23 cellular contexts compared by ENCODE assay signal in genomic region chr17:70270554-70270953, GRCh38.
DNase-seq lines count a peak whose midpoint lies in the region; ATAC-seq, FAIRE-seq and TF ChIP-seq lines count a peak whose summit lies in the region.
"Had no signal": no experiment of that assay in that cellular context is flagged by ENCODE, and none has a peak within 500 bp of the region (broad histone marks: within the 10 kb centered on the region; RNA-seq: fewer than 3 reads in every experiment).

No MANE protein-coding gene starts in this region.

- no peak overlapping the region for H3K9ac ChIP-seq in endothelial cell of umbilical vein (replicated peaks; ENCODE audit: extremely low read depth, insufficient read depth, low read length)

- BruUV-seq in endothelial cell of umbilical vein (replicated peaks; lab: Mats Ljungman, UMichigan): no TSS peak
- no TSS peak for BruUV-seq in OCI-LY7 (replicated peaks; lab: Mats Ljungman, UMichigan)

- dilution Hi-C loops in endothelial cell of umbilical vein (cut with MboI; ENCODE audit: extremely low pct_ligation_motif_present, low sequenced_read_pairs): no loop called here

- POLR2A ChIA-PET in endothelial cell of umbilical vein (lab: Charles Lee): no interaction called here
- POLR2A ChIA-PET in OCI-LY7 (lab: Charles Lee): no interaction called here

- H3K27ac Mint-ChIP-seq in osteocyte (ENCODE audit: unreplicated experiment): no peak overlapping the region
- H3K27ac Mint-ChIP-seq: CD4-positive, CD25-positive, alpha-beta regulatory T cell had no signal

- intact Hi-C loops in endothelial cell of umbilical vein (cut with micrococcal nuclease) (no loop called here), OCI-LY7 (cut with micrococcal nuclease; ENCODE audit: unreplicated experiment) (no loop called here)

- CTCF ChIA-PET in endothelial cell of umbilical vein (lab: Charles Lee) (interaction anchor here (0.9 to 1.5 kb wide), 2 partner anchors 10 to 50 kb away, joined by 3 read pairs; no protein-coding TSS in a partner anchor), OCI-LY7 (lab: Charles Lee; ENCODE audit: unreplicated experiment) (no interaction called here)

- H3K27ac ChIP-seq in WERI-Rb-1 (peak overlapping the region; percentile 30; the same call in 1 of the 2 replicates), endothelial cell of umbilical vein (ENCODE audit: insufficient read depth, low read depth, low read length) (no peak overlapping the region), OCI-LY7 (ENCODE audit: low read depth, low read length, poor library complexity, severe bottlenecking) (no peak overlapping the region), gastroesophageal sphincter (no peak overlapping the region)
- H3K27ac ChIP-seq: HL-60, SJSA1 had no signal

- no peaks in the 10 kb centered on the region for H3K9me2 ChIP-seq in OCI-LY7 (ENCODE audit: insufficient read depth, low read length)

- no peak for TF ChIP-seq CTCF in WERI-Rb-1 (IDR thresholded peaks at IDR 0.05; ENCODE audit: low read depth, low read length)
- TF ChIP-seq CTCF in endothelial cell of umbilical vein (IDR thresholded peaks at IDR 0.05; ENCODE audit: extremely low read depth in 1 of 2, insufficient read depth in 1 of 2, low read depth in 1 of 2, low read length in 2 of 2): no peak
- TF ChIP-seq CTCF in osteocyte (IDR thresholded peaks at IDR 0.05): no peak
- TF ChIP-seq CTCF in OCI-LY7 (conservative IDR thresholded peaks at IDR 0.05; ENCODE audit: low read length): no peak
- TF ChIP-seq CTCF in gastroesophageal sphincter (IDR thresholded peaks at IDR 0.05): no peak

- H4K20me1 ChIP-seq in endothelial cell of umbilical vein (replicated peaks; ENCODE audit: control insufficient read depth, extremely low read depth, insufficient read depth, low read length): no peaks in the 10 kb centered on the region
- no peaks in the 10 kb centered on the region for H4K20me1 ChIP-seq in OCI-LY7 (ENCODE audit: insufficient read depth, low read length)

- H3K79me2 ChIP-seq in endothelial cell of umbilical vein (ENCODE audit: control insufficient read depth, insufficient read depth, low read length): no peaks in the 10 kb centered on the region
- no peaks in the 10 kb centered on the region for H3K79me2 ChIP-seq in OCI-LY7 (ENCODE audit: insufficient read depth, low read depth, low read length)

- H3K4me2 ChIP-seq in endothelial cell of umbilical vein (ENCODE audit: insufficient read depth, low read length) (no peak overlapping the region), OCI-LY7 (ENCODE audit: low read length) (no peak overlapping the region)

- WGBS in gastroesophageal sphincter (ENCODE audit: low coverage in 1 of 2), 2 donors: 69 to 78% methylated on average over 7 of the region's 7 CpGs

- no peaks in the 10 kb centered on the region for H3K36me3 Mint-ChIP-seq in osteocyte (ENCODE audit: unreplicated experiment)
- H3K36me3 Mint-ChIP-seq: CD4-positive, CD25-positive, alpha-beta regulatory T cell had no signal

- no peaks in the 10 kb centered on the region for H3K4me1 Mint-ChIP-seq in osteocyte (ENCODE audit: unreplicated experiment)
- H3K4me1 Mint-ChIP-seq: CD4-positive, CD25-positive, alpha-beta regulatory T cell had no signal

- H3K4me3 ChIP-seq in WERI-Rb-1 (ENCODE audit: low read depth, low read length): no peak overlapping the region
- H3K4me3 ChIP-seq in endothelial cell of umbilical vein (replicated peaks in 1 of 3; ENCODE audit: insufficient read depth in 1 of 3, low read depth in 1 of 3, low read length in 3 of 3): no peak overlapping the region
- H3K4me3 ChIP-seq in OCI-LY7 (ENCODE audit: low read depth, low read length, poor library complexity, severe bottlenecking): no peak overlapping the region
- no peak overlapping the region for H3K4me3 ChIP-seq in gastroesophageal sphincter
- H3K4me3 ChIP-seq: HAP-1, K562, SJSA1 had no signal

- H2AFZ ChIP-seq in endothelial cell of umbilical vein (ENCODE audit: low read depth, low read length): no peak overlapping the region
- H2AFZ ChIP-seq in OCI-LY7 (ENCODE audit: low read length): no peak overlapping the region

- H3K4me3 Mint-ChIP-seq in osteocyte (ENCODE audit: unreplicated experiment): no peak overlapping the region
- H3K4me3 Mint-ChIP-seq: CD4-positive, CD25-positive, alpha-beta regulatory T cell had no signal

- no peak for ATAC-seq in gastroesophageal sphincter
- ATAC-seq: HepG2, K562, Panc1 had no signal

- no peaks in the 10 kb centered on the region for H3K27me3 Mint-ChIP-seq in osteocyte (ENCODE audit: unreplicated experiment)
- H3K27me3 Mint-ChIP-seq: CD4-positive, CD25-positive, alpha-beta regulatory T cell had no signal

- H3K9me3 ChIP-seq in WERI-Rb-1 (ENCODE audit: severe bottlenecking): no peaks in the 10 kb centered on the region
- no peaks in the 10 kb centered on the region for H3K9me3 ChIP-seq in endothelial cell of umbilical vein (replicated peaks; ENCODE audit: control insufficient read depth, insufficient read depth, low read length)
- H3K9me3 ChIP-seq in OCI-LY7 (ENCODE audit: low read length): no peaks in the 10 kb centered on the region
- H3K9me3 ChIP-seq in gastroesophageal sphincter: no peaks in the 10 kb centered on the region
- H3K9me3 ChIP-seq: HAP-1, SJSA1 had no signal

- H3K36me3 ChIP-seq in WERI-Rb-1: no peaks in the 10 kb centered on the region
- no peaks in the 10 kb centered on the region for H3K36me3 ChIP-seq in endothelial cell of umbilical vein (ENCODE audit: control insufficient read depth in 2 of 2, extremely low read depth in 1 of 2, insufficient read depth in 2 of 2, low read length in 2 of 2)
- no peaks in the 10 kb centered on the region for H3K36me3 ChIP-seq in OCI-LY7 (ENCODE audit: insufficient read depth, low read length)
- no peaks in the 10 kb centered on the region for H3K36me3 ChIP-seq in gastroesophageal sphincter
- H3K36me3 ChIP-seq: HAP-1, SJSA1 had no signal

- H3K27me3 ChIP-seq in WERI-Rb-1 (ENCODE audit: insufficient read depth, low read depth, severe bottlenecking): no peaks in the 10 kb centered on the region
- no peaks in the 10 kb centered on the region for H3K27me3 ChIP-seq in endothelial cell of umbilical vein (ENCODE audit: control insufficient read depth in 2 of 2, insufficient read depth in 2 of 2, low read length in 2 of 2)
- no peaks in the 10 kb centered on the region for H3K27me3 ChIP-seq in gastroesophageal sphincter
- H3K27me3 ChIP-seq: SJSA1 had no signal

- no peak for TF ChIP-seq EP300 in gastroesophageal sphincter (IDR thresholded peaks at IDR 0.05)

- H3K4me1 ChIP-seq in endothelial cell of umbilical vein (ENCODE audit: control insufficient read depth, extremely low read depth, insufficient read depth, low read length): no peaks in the 10 kb centered on the region
- no peaks in the 10 kb centered on the region for H3K4me1 ChIP-seq in OCI-LY7 (ENCODE audit: insufficient read depth, low read length, poor library complexity, severe bottlenecking)
- no peaks in the 10 kb centered on the region for H3K4me1 ChIP-seq in gastroesophageal sphincter
- H3K4me1 ChIP-seq: HAP-1, SJSA1 had no signal

- no peaks in the 10 kb centered on the region for H3K9me1 ChIP-seq in endothelial cell of umbilical vein (replicated peaks; ENCODE audit: control insufficient read depth, extremely low read depth, insufficient read depth, low read length)

- no peak for FAIRE-seq in endothelial cell of umbilical vein (lab: Jason Lieb, UNC)
- FAIRE-seq: GM19239, HepG2, K562 had no signal

- DNase-seq in WERI-Rb-1 (no peak), endothelial cell of umbilical vein (ENCODE audit: low read depth, low spot score) (peak; percentile 55), kidney tubule cell (ENCODE audit: low spot score) (peak; percentile 70), renal cortical epithelial cell (ENCODE audit: low read depth) (peak; percentile 35), osteocyte (ENCODE audit: extremely low spot score, unreplicated experiment) (no peak), OCI-LY7 (ENCODE audit: low spot score) (no peak)
- DNase-seq: CD4-positive, CD25-positive, alpha-beta regulatory T cell; DMS79; MM.1S; NCI-H1048; NCI-H1417 treated with DMSO at 0.1 percent for 48 hours; NCI-H187; NCI-H2107; NCI-H69; NK-92 treated with Interleukin-12 subunit alpha and Interleukin-12 subunit beta, amount 100 ng/mL, for 24 hours had no signal

- TF ChIP-seq POLR2A in endothelial cell of umbilical vein (IDR thresholded peaks at IDR 0.05; ENCODE audit: low read depth, low read length) (no peak), gastroesophageal sphincter (IDR thresholded peaks at IDR 0.05) (no peak)

- no peaks in the 10 kb centered on the region for H3K9me3 Mint-ChIP-seq in osteocyte (ENCODE audit: unreplicated experiment)

TF ChIP-seq in endothelial cell of umbilical vein, 7 proteins besides CTCF, POLR2A, EP300 and RAD21:
- TF ChIP-seq EZH2 (IDR thresholded peaks at IDR 0.05; ENCODE audit: borderline replicate concordance, low read depth, low read length, severe bottlenecking) (no peak), FOS (IDR thresholded peaks at IDR 0.05; ENCODE audit: borderline replicate concordance, insufficient read depth, low read length) (no peak), GATA2 (IDR thresholded peaks at IDR 0.05; ENCODE audit: insufficient read depth, insufficient read length, low read depth, low read length) (no peak), JUN (IDR thresholded peaks at IDR 0.05; ENCODE audit: borderline replicate concordance, insufficient read depth, insufficient read length, low read depth) (no peak), MAX (IDR thresholded peaks at IDR 0.05; ENCODE audit: insufficient read depth, insufficient read length) (no peak), POLR2AphosphoS5 (IDR thresholded peaks at IDR 0.05; ENCODE audit: insufficient read depth, low read depth, low read length) (no peak), MYC (IDR thresholded peaks at IDR 0.05; ENCODE audit: low read depth, low read length) (no peak)

Comparison
In these comparisons a context has a peak if more than half of its experiments do, and no peak if none do; other contexts are left out.
1. DNase-seq: peak in endothelial cell of umbilical vein (single experiment), kidney tubule cell (single experiment) and renal cortical epithelial cell (single experiment); none in WERI-Rb-1 (single experiment), osteocyte (single experiment) and OCI-LY7 (single experiment).